8 cellular contexts compared by ENCODE assay signal in genomic region chr3:56467108-56467507, GRCh38. TPM values are rescaled to one million over a fixed set of nuclear protein-coding genes. Genes with fewer than 3 reads are reported as not detected.
DNase-seq lines count a peak whose midpoint lies in the region; ATAC-seq and TF ChIP-seq lines count a peak whose summit lies in the region.

No MANE protein-coding gene starts in this region.

- no peak for TF ChIP-seq POLR2A in erythroblast (IDR thresholded peaks at IDR 0.05; ENCODE audit: low read length)

- in situ Hi-C loops in GM13977 (cut with MboI; ENCODE audit: low pct_unique_long_range_greater_than_20kb, low sequenced_read_pairs, unreplicated experiment) = no loop called here

- H3K4me3 ChIP-seq in mesodermal cell (ENCODE audit: extremely low read depth, insufficient read depth, low read length, poor library complexity, severe bottlenecking) = peak overlapping the region; percentile 81

- H3K27ac ChIP-seq in VCaP (peak overlapping the region; percentile 76), mesodermal cell (ENCODE audit: low read depth, low read length, severe bottlenecking) (no peak overlapping the region)

- no peaks in the 10 kb centered on the region for H3K9me3 ChIP-seq in mesodermal cell (ENCODE audit: control insufficient read depth, low read length)

- H3K36me3 ChIP-seq in mesodermal cell (ENCODE audit: control insufficient read depth, insufficient read depth, low read length) = no peaks in the 10 kb centered on the region

- DNase-seq in GM13977 (ENCODE audit: low spot score) = peak; percentile 55
- peak; percentile 87 to 96 (median 90) for DNase-seq in NCI-H1417 (lab: John Stamatoyannopoulos, UW)
- DNase-seq in erythroblast (lab: John Stamatoyannopoulos, UW) = peak; percentile 24 to 36
- peak; percentile 39 for DNase-seq in stimulated activated naive CD8-positive, alpha-beta T cell treated with anti-CD3 and anti-CD28 coated beads, Interleukin-15, Interleukin-2, amounts not matched to agents 100 U/mL and 50 U/mL, for 24 hours
- DNase-seq in mesenteric fat pad (ENCODE audit: low spot score) = no peak
- no peak for DNase-seq in GM19238 (ENCODE audit: insufficient read length, low spot score)

- ATAC-seq in stimulated activated naive CD8-positive, alpha-beta T cell treated with anti-CD3 and anti-CD28 coated beads, Interleukin-15, Interleukin-2, amounts not matched to agents 100 U/mL and 50 U/mL, for 24 hours = peak; percentile 66

- TF ChIP-seq CTCF in GM13977 (IDR thresholded peaks at IDR 0.05; ENCODE audit: extremely low read depth, insufficient read depth, missing control alignments) (no peak), VCaP (conservative IDR thresholded peaks at IDR 0.05) (no peak)

- 0% methylated on average over 3 to 13 of the region's 14 CpGs for WGBS in mesodermal cell (ENCODE audit: insufficient coverage in 2 of 2), 2 experiments

- no peaks in the 10 kb centered on the region for H3K4me1 ChIP-seq in mesodermal cell (ENCODE audit: control insufficient read depth, insufficient read depth, low read length, poor library complexity, severe bottlenecking)

RNA-seq across cellular contexts. Expression of gene ERC2, which starts 1.2 kb away (rescaled TPM):
- polyA plus RNA-seq in mesodermal cell (2013, experiment 1 of 2) = 4.1 TPM
- 6.0 TPM for polyA plus RNA-seq in mesodermal cell (2013, experiment 2 of 2)
- total RNA-seq in mesenteric fat pad = 1.1 TPM

Comparison
In these comparisons a context has a peak if more than half of its experiments do, and no peak if none do; other contexts are left out.
1. DNase-seq: peak in GM13977 (single experiment), NCI-H1417 (3 of 3), erythroblast (2 of 2) and stimulated activated naive CD8-positive, alpha-beta T cell treated with anti-CD3 and anti-CD28 coated beads, Interleukin-15, Interleukin-2, amounts not matched to agents 100 U/mL and 50 U/mL, for 24 hours (single experiment); none in mesenteric fat pad (single experiment) and GM19238 (single experiment).